In genomic region chr15:80480171-80480811, GRCh38 we compare ENCODE assay signal across 13 cellular contexts.
DNase-seq lines count a peak whose midpoint lies in the region; ATAC-seq and TF ChIP-seq lines count a peak whose summit lies in the region.
"Had no signal": no experiment of that assay in that cellular context is flagged by ENCODE, and none has a peak within 500 bp of the region (broad histone marks: within the 10 kb centered on the region; RNA-seq: fewer than 3 reads in every experiment).

No MANE protein-coding gene starts in this region.

- H3K9ac ChIP-seq in liver (ENCODE audit: low read depth in 1 of 2, low read length in 2 of 2), result no peak overlapping the region

- H3K27ac ChIP-seq in cingulate gyrus (ENCODE audit: low read depth, low read length) (peak overlapping the region; percentile 63), liver (ENCODE audit: low read depth in 1 of 2, low read length in 2 of 2) (no peak overlapping the region), thoracic aorta (peak overlapping the region; percentile 29 to 56)

- H3K4me1 ChIP-seq in liver (ENCODE audit: control insufficient read depth in 4 of 4, insufficient read depth in 4 of 4, low read length in 3 of 4), result no peaks in the 10 kb centered on the region
- peaks cover 13 to 37% of the 10 kb centered on the region in 2 donors for H3K4me1 ChIP-seq in thoracic aorta (ENCODE audit: control insufficient read depth in 1 of 2, low read depth in 2 of 2)

- H3K36me3 ChIP-seq in liver (ENCODE audit: control insufficient read depth in 4 of 4, insufficient read depth in 3 of 4, low read depth in 1 of 4, low read length in 3 of 4) (no peaks in the 10 kb centered on the region), thoracic aorta (no peaks in the 10 kb centered on the region)

- peak in 1 of 2 donors; percentile 8 for TF ChIP-seq RAD21 in liver (IDR thresholded peaks at IDR 0.05)

- ATAC-seq in thoracic aorta (ENCODE audit: insufficient number of reproducible peaks, low FRiP score, low read depth) (no peak), HG03457 (IDR thresholded peaks at IDR 0.05; ENCODE audit: unreplicated experiment) (no peak), HG03025 (IDR thresholded peaks at IDR 0.05; ENCODE audit: low FRiP score, unreplicated experiment) (no peak), HG02763 (IDR thresholded peaks at IDR 0.05; ENCODE audit: unreplicated experiment) (no peak)
- ATAC-seq: K562; natural killer cell treated with Interleukin-12 subunit alpha and Interleukin-12 subunit beta and Interleukin-15 and Interleukin-18, amount 100 ng/mL, for 72 hours had no signal

- TF ChIP-seq CTCF in liver (IDR thresholded peaks at IDR 0.05; ENCODE audit: low read depth, low read length, missing input control) (no peak), thoracic aorta (IDR thresholded peaks at IDR 0.05) (no peak)

- H3K9me3 ChIP-seq in liver (ENCODE audit: control insufficient read depth in 4 of 4, low read length in 3 of 4) (peaks cover 0 to 3% (median 1%) of the 10 kb centered on the region in 4 donors), thoracic aorta (no peaks in the 10 kb centered on the region)

- no peak overlapping the region for H3K4me3 ChIP-seq in liver (ENCODE audit: low read depth in 1 of 3, low read length in 3 of 3)
- peak overlapping the region; percentile 29 for H3K4me3 ChIP-seq in thoracic aorta
- H3K4me3 ChIP-seq: K562 had no signal

- H3K27me3 ChIP-seq in liver (ENCODE audit: control insufficient read depth in 4 of 4, insufficient read depth in 4 of 4, low read length in 3 of 4) (no peaks in the 10 kb centered on the region), thoracic aorta (replicated peaks; ENCODE audit: insufficient read depth) (no peaks in the 10 kb centered on the region)

- DNase-seq in NCI-H2171 (lab: John Stamatoyannopoulos, UW) (peak; percentile 47), thoracic aorta (ENCODE audit: low spot score) (no peak), activated gamma-delta T cell (lab: John Stamatoyannopoulos, UW) (no peak)
- DNase-seq: activated T-cell treated with anti-CD3 and anti-CD28 coated beads, Interleukin-2, amount 50 U/mL, for 48 hours; cortex of kidney; stimulated activated CD4-positive, alpha-beta T cell treated with anti-CD3 and anti-CD28 coated beads, Interleukin-4, amount 100 ng/mL, for 1 hour had no signal

- 73% methylated on average over 6 of the region's 6 CpGs for WGBS in liver

TF ChIP-seq in liver, 16 proteins besides CTCF, POLR2A, EP300 and RAD21:
- no peak for TF ChIP-seq YY1 (IDR thresholded peaks at IDR 0.05)
- TF ChIP-seq GABPA (IDR thresholded peaks at IDR 0.05 in 1 of 2, conservative IDR thresholded peaks at IDR 0.05 in 1 of 2), result no peak
- peak in 1 of 2 donors; percentile 40 for TF ChIP-seq RXRA (IDR thresholded peaks at IDR 0.05)
- no peak for TF ChIP-seq EGR1 (IDR thresholded peaks at IDR 0.05; ENCODE audit: low read depth in 2 of 2)
- no peak for TF ChIP-seq ZBTB33 (IDR thresholded peaks at IDR 0.05)
- no peak for TF ChIP-seq FOXA2 (IDR thresholded peaks at IDR 0.05)
- TF ChIP-seq SP1 (IDR thresholded peaks at IDR 0.05), result no peak
- no peak for TF ChIP-seq ATF3 (IDR thresholded peaks at IDR 0.05)
- TF ChIP-seq FOXA1 (IDR thresholded peaks at IDR 0.05), result no peak
- peak; percentile 41 for TF ChIP-seq NR2F2 (IDR thresholded peaks at IDR 0.05)
- TF ChIP-seq TAF1 (conservative IDR thresholded peaks at IDR 0.05), result no peak
- no peak for TF ChIP-seq HNF4G (IDR thresholded peaks at IDR 0.05)
- TF ChIP-seq MAX (IDR thresholded peaks at IDR 0.05), result no peak
- TF ChIP-seq HNF4A (conservative IDR thresholded peaks at IDR 0.05), result no peak

Comparison
In these comparisons a context has a peak if more than half of its experiments do, and no peak if none do; other contexts are left out.
1. H3K27ac ChIP-seq: peak in cingulate gyrus (single experiment) and thoracic aorta (2 of 2); none in liver (0 of 2).